11 cellular contexts compared by ENCODE assay signal in the genomic region with DNA sequence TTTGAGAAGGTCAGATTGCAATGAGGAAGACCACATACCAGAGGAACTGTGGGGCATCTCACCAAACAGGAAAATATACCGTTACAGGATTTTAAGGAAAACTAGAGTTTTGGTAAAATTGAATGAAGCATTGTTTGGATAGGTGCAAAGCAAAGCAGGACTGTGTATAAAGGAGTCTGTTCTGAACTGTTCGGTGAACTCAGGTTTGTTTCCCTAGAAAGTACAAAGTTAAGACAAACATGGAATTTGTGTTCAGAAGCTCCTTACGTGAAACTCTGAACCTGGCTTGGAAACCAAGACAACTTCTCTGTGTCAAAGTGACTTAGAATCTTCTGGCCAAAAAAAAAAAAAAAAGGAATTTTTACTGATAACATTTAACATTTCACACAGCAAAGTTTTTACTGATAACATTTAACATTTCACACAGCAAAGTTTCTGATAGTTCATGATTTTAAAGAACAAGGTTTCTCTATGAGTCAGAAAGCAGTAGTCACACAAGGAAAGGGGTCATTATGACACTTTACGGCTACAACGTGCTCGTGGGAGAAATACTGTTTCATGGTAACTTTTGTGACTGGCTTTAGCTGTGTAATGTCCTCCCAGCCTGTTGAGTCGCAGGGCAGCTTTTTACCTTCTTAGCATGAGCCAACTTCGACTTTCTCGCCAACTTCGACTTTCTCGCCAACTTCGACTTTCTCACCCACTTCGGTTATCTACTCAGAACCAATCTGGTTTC. TPM values are rescaled to one million over a fixed set of nuclear protein-coding genes. Genes with fewer than 3 reads are reported as not detected.
DNase-seq lines count a peak whose midpoint lies in the region; ATAC-seq and TF ChIP-seq lines count a peak whose summit lies in the region.
"Had no signal": no experiment of that assay in that cellular context is flagged by ENCODE, and none has a peak within 500 bp of the region (broad histone marks: within the 10 kb centered on the region; RNA-seq: fewer than 3 reads in every experiment).

No MANE protein-coding gene starts in this region.

- peak overlapping the region; percentile 9 for H3K4me3 Mint-ChIP-seq in T-helper 1 cell treated with Interleukin-12 subunit alpha and Interleukin-12 subunit beta and Interleukin-4 antibody, amounts not matched to agents 30 μg/mL and 1 μg/mL, for 36 hours

- H2BK12ac ChIP-seq in trophoblast cell (ENCODE audit: low read length), result no peak overlapping the region

- no peak overlapping the region for H4K12ac ChIP-seq in trophoblast cell (ENCODE audit: low read depth, low read length)

- no peak for TF ChIP-seq CTCF in psoas muscle (IDR thresholded peaks at IDR 0.05)

- H3K79me1 ChIP-seq in trophoblast cell (ENCODE audit: low read length), result no peaks in the 10 kb centered on the region

- H3K36me3 ChIP-seq in trophoblast cell (ENCODE audit: control insufficient read depth in 1 of 2, insufficient read depth in 2 of 2, low read length in 2 of 2), result peaks cover 1 to 11% of the 10 kb centered on the region in 2 experiments
- peaks cover 4 to 15% of the 10 kb centered on the region in 2 donors for H3K36me3 ChIP-seq in psoas muscle (ENCODE audit: insufficient read depth in 1 of 2, low read depth in 1 of 2)

- H3K9me3 ChIP-seq in trophoblast cell (ENCODE audit: insufficient read depth, low read depth, low read length) (no peaks in the 10 kb centered on the region), psoas muscle (no peaks in the 10 kb centered on the region)
- H3K9me3 ChIP-seq: gastrocnemius medialis, sigmoid colon had no signal

- peak; percentile 91 for ATAC-seq in GM18858 (IDR thresholded peaks at IDR 0.05; ENCODE audit: unreplicated experiment)
- peak; percentile 83 for ATAC-seq in HG02571 (IDR thresholded peaks at IDR 0.05; ENCODE audit: unreplicated experiment)
- no peak for ATAC-seq in psoas muscle
- ATAC-seq: gastrocnemius medialis had no signal

- intact Hi-C loops in psoas muscle (cut with DNase I) (no loop called here), posterior cingulate gyrus (cut with DNase I) (no loop called here)

- 100% methylated on average over 3 of the region's 13 CpGs for WGBS in trophoblast cell (ENCODE audit: extremely low coverage, insufficient coverage, insufficient read length)
- 78 to 81% (median 78%) methylated on average over 13 of the region's 13 CpGs for WGBS in psoas muscle, 3 donors

- H4K91ac ChIP-seq in trophoblast cell (ENCODE audit: low read depth, low read length), result no peak overlapping the region

- H3K4me3 ChIP-seq in trophoblast cell (ENCODE audit: low read depth, low read length), result no peak overlapping the region
- H3K4me3 ChIP-seq in psoas muscle, result no peak overlapping the region
- H3K4me3 ChIP-seq: gastrocnemius medialis, sigmoid colon had no signal

- H3K14ac ChIP-seq in trophoblast cell (ENCODE audit: low read length), result no peak overlapping the region

- H4K8ac ChIP-seq in trophoblast cell (ENCODE audit: low read depth, low read length), result no peak overlapping the region

- H3K27ac ChIP-seq in trophoblast cell (ENCODE audit: low read depth, low read length) (no peak overlapping the region), psoas muscle (no peak overlapping the region)
- H3K27ac ChIP-seq: gastrocnemius medialis, sigmoid colon had no signal

- no peak overlapping the region for H3K9ac ChIP-seq in trophoblast cell (ENCODE audit: low read length)

- no peak overlapping the region for H2BK120ac ChIP-seq in trophoblast cell (ENCODE audit: insufficient read depth, low read length, poor library complexity)

- no peak overlapping the region for H2BK5ac ChIP-seq in trophoblast cell (ENCODE audit: low read depth, low read length, poor library complexity)

- no peak overlapping the region for H3K23ac ChIP-seq in trophoblast cell (ENCODE audit: low read length)

- H3K4me2 ChIP-seq in trophoblast cell (ENCODE audit: low read length), result no peak overlapping the region

- H3K36me3 Mint-ChIP-seq in T-helper 1 cell treated with Interleukin-12 subunit alpha and Interleukin-12 subunit beta and Interleukin-4 antibody, amounts not matched to agents 30 μg/mL and 1 μg/mL, for 36 hours (ENCODE audit: low read depth), result peaks cover 27% of the 10 kb centered on the region

- H3K9me3 Mint-ChIP-seq in T-helper 1 cell treated with Interleukin-12 subunit alpha and Interleukin-12 subunit beta and Interleukin-4 antibody, amounts not matched to agents 30 μg/mL and 1 μg/mL, for 36 hours, result peaks cover 7% of the 10 kb centered on the region

- H3K4me1 ChIP-seq in trophoblast cell (ENCODE audit: control insufficient read depth in 1 of 2, insufficient read depth in 2 of 2, low read length in 2 of 2) (no peaks in the 10 kb centered on the region), psoas muscle (no peaks in the 10 kb centered on the region)
- H3K4me1 ChIP-seq: gastrocnemius medialis, sigmoid colon had no signal

- DNase-seq in trophoblast cell (peak; percentile 63 to 86), psoas muscle (no peak), NCI-H187 (lab: John Stamatoyannopoulos, UW) (no peak), posterior cingulate gyrus (no peak)
- DNase-seq: gastrocnemius medialis, GOT3, mammary epithelial cell, sigmoid colon had no signal

- H3K27me3 Mint-ChIP-seq in T-helper 1 cell treated with Interleukin-12 subunit alpha and Interleukin-12 subunit beta and Interleukin-4 antibody, amounts not matched to agents 30 μg/mL and 1 μg/mL, for 36 hours (ENCODE audit: low read depth), result no peaks in the 10 kb centered on the region

- H2AFZ ChIP-seq in trophoblast cell (ENCODE audit: insufficient read depth, low read length, poor library complexity), result no peak overlapping the region

- no peak overlapping the region for H3K4ac ChIP-seq in trophoblast cell (ENCODE audit: low read depth, low read length)

- H3K27ac Mint-ChIP-seq in T-helper 1 cell treated with Interleukin-12 subunit alpha and Interleukin-12 subunit beta and Interleukin-4 antibody, amounts not matched to agents 30 μg/mL and 1 μg/mL, for 36 hours, result peak overlapping the region; percentile 42

- H3K27me3 ChIP-seq in trophoblast cell (ENCODE audit: insufficient read depth, low read length) (no peaks in the 10 kb centered on the region), psoas muscle (ENCODE audit: insufficient read depth in 3 of 3, low read length in 2 of 3) (no peaks in the 10 kb centered on the region)
- H3K27me3 ChIP-seq: gastrocnemius medialis, sigmoid colon had no signal

- no peak overlapping the region for H3K18ac ChIP-seq in trophoblast cell (ENCODE audit: low read length)

- no peak overlapping the region for H2AK5ac ChIP-seq in trophoblast cell (ENCODE audit: low read length)

- H3K4me1 Mint-ChIP-seq in T-helper 1 cell treated with Interleukin-12 subunit alpha and Interleukin-12 subunit beta and Interleukin-4 antibody, amounts not matched to agents 30 μg/mL and 1 μg/mL, for 36 hours (ENCODE audit: low read depth), result peaks cover 21% of the 10 kb centered on the region

- H3K79me2 ChIP-seq in trophoblast cell (ENCODE audit: control insufficient read depth, insufficient read depth, low read length, poor library complexity), result no peaks in the 10 kb centered on the region

RNA-seq across cellular contexts. Expression of gene TET3, which starts 21.2 kb away (rescaled TPM):
- 11.2 and 11.7 TPM in 2 replicates for polyA plus RNA-seq in trophoblast cell (2013)
- total RNA-seq in psoas muscle, result 1 to 10 TPM; 1.7 to 4.8 (median 3.9) TPM
- 10 to 100 TPM in 1 of 3 donors, 1 to 10 TPM in 1, under 1 TPM in 1; 0.56 to 11.2 (median 1.0) TPM for polyA plus RNA-seq in psoas muscle

RNA-seq across cellular contexts. Expression of gene DGUOK, which starts 36.9 kb away (rescaled TPM):
- polyA plus RNA-seq in trophoblast cell (2013), result 94.1 and 96.1 TPM in 2 replicates
- total RNA-seq in psoas muscle, result 10 to 100 TPM; 12.9 to 22.9 (median 20.7) TPM
- 10 to 100 TPM; 22.3 to 74.2 (median 53.7) TPM for polyA plus RNA-seq in psoas muscle

Comparison
In these comparisons a context has a peak if more than half of its experiments do, and no peak if none do; other contexts are left out.
1. ATAC-seq: peak in GM18858 (single experiment) and HG02571 (single experiment); none in psoas muscle (0 of 4).
2. DNase-seq: peak in trophoblast cell (2 of 2); none in psoas muscle (0 of 2), NCI-H187 (0 of 2) and posterior cingulate gyrus (0 of 10).